In the genomic region with DNA sequence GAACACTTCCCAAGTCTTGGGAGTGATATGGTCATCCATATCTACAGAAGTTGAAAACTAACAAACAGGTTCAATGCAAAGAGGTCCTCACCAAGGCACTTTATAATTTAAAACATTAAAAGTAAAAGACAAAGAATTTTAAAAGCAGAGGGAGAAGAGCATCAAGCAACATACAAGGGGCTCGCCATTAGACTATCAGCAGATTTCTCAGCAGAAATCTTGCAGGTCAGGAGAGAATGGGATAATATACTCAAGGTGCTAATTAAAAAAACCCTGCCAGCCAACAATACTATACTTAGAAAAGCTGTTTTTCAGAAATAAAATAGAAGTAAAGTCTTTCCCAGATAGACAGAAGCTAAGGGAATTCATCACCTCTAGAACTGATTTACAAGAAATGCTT, we compare ENCODE assay signal across 10 cellular contexts.
"Had no signal": no experiment of that assay in that cellular context is flagged by ENCODE, and none has a peak within 500 bp of the region (broad histone marks: within the 10 kb centered on the region; RNA-seq: fewer than 3 reads in every experiment).

No MANE protein-coding gene starts in this region.

- H3K4me2 ChIP-seq: GM23338 had no signal

- H3K9ac ChIP-seq: GM23248 had no signal

- H3K9me3 Mint-ChIP-seq: HFFc6 had no signal

- H2AFZ ChIP-seq: GM23248, GM23338 had no signal

- H3K27ac ChIP-seq: GM23248 had no signal

- H3K4me3 ChIP-seq: GM23248, GM23338, HAP-1 had no signal

- H3K9me3 ChIP-seq: HAP-1 had no signal

- H3K36me3 ChIP-seq: HAP-1 had no signal

- H3K4me1 Mint-ChIP-seq: GM23338, H9 had no signal

- ATAC-seq: GM23338 had no signal

- H3K4me3 Mint-ChIP-seq: GM23338, H9, HFFc6 had no signal

- FAIRE-seq: H1, H54 had no signal

- H3K27ac Mint-ChIP-seq: GM23338, H9, HFFc6 had no signal

- DNase-seq: GM23248, GOT3, H7, H9, HCEC 1CT, HFFc6 had no signal

- H3K4me1 ChIP-seq: HAP-1 had no signal
